In the genomic region with DNA sequence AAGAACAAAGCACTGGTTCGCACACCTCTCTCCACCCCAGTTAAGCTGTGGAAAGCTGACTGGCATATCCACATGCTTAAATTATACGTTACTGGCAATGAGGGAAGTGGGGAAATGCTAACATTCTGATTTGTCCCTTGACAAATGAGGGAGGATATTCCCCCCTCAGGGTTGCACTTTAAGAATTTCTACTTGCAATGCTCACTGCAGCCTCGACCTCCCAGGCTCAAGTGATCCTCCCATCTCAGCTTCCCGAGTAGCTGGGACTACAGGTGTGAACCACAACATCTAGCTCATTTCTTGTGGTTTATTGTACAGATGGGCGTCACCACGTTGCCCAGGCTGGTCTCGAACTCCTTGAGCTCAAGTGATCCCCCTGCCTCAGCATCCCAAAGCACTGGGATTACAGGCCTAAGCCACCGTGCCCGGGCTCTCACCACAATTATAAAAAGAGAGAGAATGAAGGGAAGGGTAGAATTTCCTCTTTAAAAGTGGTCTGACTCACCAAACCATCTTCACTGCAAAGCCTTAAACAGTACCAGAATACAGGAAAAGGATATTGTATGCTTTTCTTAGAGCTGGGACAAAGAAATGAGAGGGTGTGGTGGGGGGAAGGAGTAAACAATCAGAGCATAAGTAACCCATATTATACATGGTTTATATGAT, we compare ENCODE assay signal across 9 cellular contexts. TPM values are rescaled to one million over a fixed set of nuclear protein-coding genes. Genes with fewer than 3 reads are reported as not detected.
DNase-seq lines count a peak whose midpoint lies in the region; ATAC-seq and TF ChIP-seq lines count a peak whose summit lies in the region.
"Had no signal": no experiment of that assay in that cellular context is flagged by ENCODE, and none has a peak within 500 bp of the region (broad histone marks: within the 10 kb centered on the region; RNA-seq: fewer than 3 reads in every experiment).

No MANE protein-coding gene starts in this region.

- H3K9ac ChIP-seq in BLaER1: no peak overlapping the region
- no peak overlapping the region for H3K9ac ChIP-seq in KMS-11

- H2AFZ ChIP-seq in KMS-11 (ENCODE audit: low read depth): no peak overlapping the region

- no peaks in the 10 kb centered on the region for H3K9me3 ChIP-seq in BLaER1

- H3K4me1 ChIP-seq in BLaER1 (peaks cover 40% of the 10 kb centered on the region), KMS-11 (ENCODE audit: low read depth, poor library complexity, severe bottlenecking) (peaks cover 100% of the 10 kb centered on the region)

- H3K4me1 Mint-ChIP-seq in activated T-helper 2 cell treated with anti-CD3 and anti-CD28 coated beads, Interferon-gamma antibody, Interleukin-2, Interleukin-4, amounts not matched to agents 10 μg/mL and 5 μg/mL and 100 μg/mL, durations not matched to agents 14 hours and 24 hours and 36 hours (ENCODE audit: low read depth): peaks cover 63% of the 10 kb centered on the region
- peaks cover 50% of the 10 kb centered on the region for H3K4me1 Mint-ChIP-seq in memory B cell

- H3K27me3 Mint-ChIP-seq in activated T-helper 2 cell treated with anti-CD3 and anti-CD28 coated beads, Interferon-gamma antibody, Interleukin-2, Interleukin-4, amounts not matched to agents 10 μg/mL and 5 μg/mL and 100 μg/mL, durations not matched to agents 14 hours and 24 hours and 36 hours (ENCODE audit: low read depth): no peaks in the 10 kb centered on the region
- no peaks in the 10 kb centered on the region for H3K27me3 Mint-ChIP-seq in memory B cell

- TF ChIP-seq CTCF in KMS-11 (conservative IDR thresholded peaks at IDR 0.05; ENCODE audit: low read depth, low read length): no peak

- DNase-seq in activated T-helper 2 cell treated with anti-CD3 and anti-CD28 coated beads, Interferon-gamma antibody, Interleukin-2, Interleukin-4, amounts not matched to agents 10 μg/mL and 5 μg/mL and 100 μg/mL, durations not matched to agents 14 hours and 24 hours and 36 hours (ENCODE audit: low spot score): no peak
- DNase-seq in memory B cell (ENCODE audit: low spot score in 2 of 2) (no peak), NCI-H526 (lab: John Stamatoyannopoulos, UW) (no peak), GDM1 (lab: John Stamatoyannopoulos, UW) (no peak)
- DNase-seq: cerebellar nuclear complex had no signal

- H3K27ac ChIP-seq in BLaER1 (no peak overlapping the region), KMS-11 (peak overlapping the region; percentile 64)

- H3K36me3 ChIP-seq in BLaER1 (peaks cover 26% of the 10 kb centered on the region), KMS-11 (ENCODE audit: insufficient read depth) (no peaks in the 10 kb centered on the region)

- no peaks in the 10 kb centered on the region for H3K27me3 ChIP-seq in BLaER1
- no peaks in the 10 kb centered on the region for H3K27me3 ChIP-seq in KMS-11 (ENCODE audit: insufficient read depth, low read depth)

- peak overlapping the region; percentile 26 for H3K4me3 Mint-ChIP-seq in activated T-helper 2 cell treated with anti-CD3 and anti-CD28 coated beads, Interferon-gamma antibody, Interleukin-2, Interleukin-4, amounts not matched to agents 10 μg/mL and 5 μg/mL and 100 μg/mL, durations not matched to agents 14 hours and 24 hours and 36 hours (ENCODE audit: low read depth)
- no peak overlapping the region for H3K4me3 Mint-ChIP-seq in memory B cell

- H3K4me3 ChIP-seq in BLaER1: no peak overlapping the region
- no peak overlapping the region for H3K4me3 ChIP-seq in KMS-11 (IDR thresholded peaks at IDR 0.05; ENCODE audit: insufficient read depth, low read depth, low read length)

- peak overlapping the region; percentile 76 for H3K27ac Mint-ChIP-seq in activated T-helper 2 cell treated with anti-CD3 and anti-CD28 coated beads, Interferon-gamma antibody, Interleukin-2, Interleukin-4, amounts not matched to agents 10 μg/mL and 5 μg/mL and 100 μg/mL, durations not matched to agents 14 hours and 24 hours and 36 hours
- H3K27ac Mint-ChIP-seq in memory B cell: peak overlapping the region; percentile 71

- H3K4me2 ChIP-seq in BLaER1 (peak overlapping the region; percentile 8), KMS-11 (peak overlapping the region; percentile 92)

- no peak for TF ChIP-seq POLR2A in GM18505 (IDR thresholded peaks at IDR 0.05; ENCODE audit: borderline replicate concordance, extremely low read depth, insufficient read depth, insufficient read length)

- no peaks in the 10 kb centered on the region for H3K9me3 Mint-ChIP-seq in activated T-helper 2 cell treated with anti-CD3 and anti-CD28 coated beads, Interferon-gamma antibody, Interleukin-2, Interleukin-4, amounts not matched to agents 10 μg/mL and 5 μg/mL and 100 μg/mL, durations not matched to agents 14 hours and 24 hours and 36 hours
- H3K9me3 Mint-ChIP-seq in memory B cell: no peaks in the 10 kb centered on the region

- peaks cover 37% of the 10 kb centered on the region for H3K36me3 Mint-ChIP-seq in activated T-helper 2 cell treated with anti-CD3 and anti-CD28 coated beads, Interferon-gamma antibody, Interleukin-2, Interleukin-4, amounts not matched to agents 10 μg/mL and 5 μg/mL and 100 μg/mL, durations not matched to agents 14 hours and 24 hours and 36 hours (ENCODE audit: low read depth)
- H3K36me3 Mint-ChIP-seq in memory B cell: peaks cover 2% of the 10 kb centered on the region

- ATAC-seq in memory B cell (ENCODE audit: low read depth) (peak; percentile 14), GM19023 (IDR thresholded peaks at IDR 0.05; ENCODE audit: unreplicated experiment) (no peak), GM18505 (IDR thresholded peaks at IDR 0.05; ENCODE audit: unreplicated experiment) (no peak)

- H4K20me1 ChIP-seq in BLaER1 (peaks cover 100% of the 10 kb centered on the region), KMS-11 (ENCODE audit: insufficient read depth) (peaks cover 55% of the 10 kb centered on the region)

- intact Hi-C loops in activated T-helper 2 cell treated with anti-CD3 and anti-CD28 coated beads, Interferon-gamma antibody, Interleukin-2, Interleukin-4, amounts not matched to agents 10 μg/mL and 5 μg/mL and 100 μg/mL, durations not matched to agents 14 hours and 24 hours and 36 hours (cut with micrococcal nuclease): loop anchor here (2.0 kb wide), 1 partner anchor 17 kb away; no protein-coding TSS in a partner anchor

- peaks cover 100% of the 10 kb centered on the region for H3K79me2 ChIP-seq in KMS-11 (ENCODE audit: insufficient read depth, low read depth)

RNA-seq across cellular contexts. Expression of a gene that starts 38.9 kb away (rescaled TPM):
- total RNA-seq in activated T-helper 2 cell treated with anti-CD3 and anti-CD28 coated beads, Interferon-gamma antibody, Interleukin-2, Interleukin-4, amounts not matched to agents 10 μg/mL and 5 μg/mL and 100 μg/mL, durations not matched to agents 14 hours and 24 hours and 36 hours: 91.5 and 93.9 TPM in 2 replicates
